In genomic region chrX:38600089-38600755, GRCh38 we compare ENCODE assay signal across 17 cellular contexts.
"Had no signal": no experiment of that assay in that cellular context is flagged by ENCODE, and none has a peak within 500 bp of the region (broad histone marks: within the 10 kb centered on the region; RNA-seq: fewer than 3 reads in every experiment).

No MANE protein-coding gene starts in this region.

- H3K36me3 ChIP-seq: upper lobe of left lung had no signal

- H3K27ac Mint-ChIP-seq: activated CD4-positive, alpha-beta T cell treated with anti-CD3 and anti-CD28 coated beads, Interleukin-2, amount 10 ng/mL, durations not matched to agents 7 days and 5 days; activated naive CD4-positive, alpha-beta T cell treated with anti-CD3 and anti-CD28 coated beads, Interleukin-2, amount 50 U/mL, for 72 hours; activated T-cell treated with anti-CD3 and anti-CD28 coated beads, Interleukin-2, amount 50 U/mL, for 72 hours; stimulated activated naive CD8-positive, alpha-beta T cell treated with anti-CD3 and anti-CD28 coated beads, Interleukin-15, amount 100 ng/mL, for 72 hours; T-helper 2 cell treated with Interferon-gamma antibody and Interleukin-4, amounts not matched to agents 5 μg/mL and 100 μg/mL, for 36 hours had no signal

- H3K27ac ChIP-seq: epithelial cell of prostate, testis had no signal

- H3K27me3 ChIP-seq: testis, upper lobe of left lung had no signal

- H3K4me3 Mint-ChIP-seq: activated CD4-positive, alpha-beta T cell treated with anti-CD3 and anti-CD28 coated beads, Interleukin-2, amount 10 ng/mL, durations not matched to agents 7 days and 5 days; activated T-cell treated with anti-CD3 and anti-CD28 coated beads, Interleukin-2, amount 50 U/mL, for 72 hours; stimulated activated naive CD8-positive, alpha-beta T cell treated with anti-CD3 and anti-CD28 coated beads, Interleukin-15, amount 100 ng/mL, for 72 hours; T-helper 2 cell treated with Interferon-gamma antibody and Interleukin-4, amounts not matched to agents 5 μg/mL and 100 μg/mL, for 36 hours had no signal

- H3K4me1 ChIP-seq: testis, upper lobe of left lung had no signal

- H3K27me3 Mint-ChIP-seq: stimulated activated naive CD8-positive, alpha-beta T cell treated with anti-CD3 and anti-CD28 coated beads, Interleukin-15, amount 100 ng/mL, for 72 hours had no signal

- DNase-seq: activated CD4-positive, alpha-beta T cell treated with anti-CD3 and anti-CD28 coated beads, Interleukin-2, amount 10 ng/mL, durations not matched to agents 7 days and 5 days; activated CD4-positive, CD25-positive, alpha-beta regulatory T cell; activated CD8-positive, alpha-beta memory T cell treated with anti-CD3 and anti-CD28 coated beads, Interleukin-2, amount 50 U/mL, for 48 hours; activated gamma-delta T cell; activated T-cell treated with anti-CD3 and anti-CD28 coated beads, Interleukin-2, amount 50 U/mL, for 72 hours; cortex of kidney; effector memory CD4-positive, alpha-beta T cell; islet precursor cell; mesendoderm; stimulated activated CD4-positive, alpha-beta T cell treated with anti-CD3 and anti-CD28 coated beads, Interleukin-1b, Interleukin-23, amount 100 ng/mL, for 48 hours; stimulated activated naive CD8-positive, alpha-beta T cell treated with anti-CD3 and anti-CD28 coated beads, Interleukin-15, amount 100 ng/mL, for 72 hours; testis; upper lobe of left lung had no signal

- H3K9me3 Mint-ChIP-seq: activated CD4-positive, alpha-beta T cell treated with anti-CD3 and anti-CD28 coated beads, Interleukin-2, amount 10 ng/mL, durations not matched to agents 7 days and 5 days; activated naive CD4-positive, alpha-beta T cell treated with anti-CD3 and anti-CD28 coated beads, Interleukin-2, amount 50 U/mL, for 72 hours; stimulated activated naive CD8-positive, alpha-beta T cell treated with anti-CD3 and anti-CD28 coated beads, Interleukin-15, amount 100 ng/mL, for 72 hours; T-helper 2 cell treated with Interferon-gamma antibody and Interleukin-4, amounts not matched to agents 5 μg/mL and 100 μg/mL, for 36 hours had no signal

- H3K9me3 ChIP-seq: testis, upper lobe of left lung had no signal

- H3K4me3 ChIP-seq: testis, upper lobe of left lung had no signal

- ATAC-seq: activated naive CD4-positive, alpha-beta T cell treated with anti-CD3 and anti-CD28 coated beads, Interleukin-2, amount 50 U/mL, for 72 hours; activated T-cell treated with anti-CD3 and anti-CD28 coated beads, Interleukin-2, amount 50 U/mL, for 72 hours; sciatic nerve; stimulated activated naive CD8-positive, alpha-beta T cell treated with anti-CD3 and anti-CD28 coated beads, Interleukin-15, amount 100 ng/mL, for 72 hours had no signal

- H3K4me1 Mint-ChIP-seq: activated CD4-positive, alpha-beta T cell treated with anti-CD3 and anti-CD28 coated beads, Interleukin-2, amount 10 ng/mL, durations not matched to agents 7 days and 5 days; stimulated activated naive CD8-positive, alpha-beta T cell treated with anti-CD3 and anti-CD28 coated beads, Interleukin-15, amount 100 ng/mL, for 72 hours had no signal

- H3K36me3 Mint-ChIP-seq: activated naive CD4-positive, alpha-beta T cell treated with anti-CD3 and anti-CD28 coated beads, Interleukin-2, amount 50 U/mL, for 72 hours had no signal
